8 cellular contexts compared by ENCODE assay signal in genomic region chr1:40625076-40625475, GRCh38. TPM values are rescaled to one million over a fixed set of nuclear protein-coding genes. Genes with fewer than 3 reads are reported as not detected.
A peak's percentile ranks its signal among the peaks of the same experiment; 100 is the strongest.
DNase-seq lines count a peak whose midpoint lies in the region; ATAC-seq and TF ChIP-seq lines count a peak whose summit lies in the region.

No MANE protein-coding gene starts in this region.

- H3K27me3 ChIP-seq in MM.1S (replicated peaks; ENCODE audit: insufficient read depth, low read length) (no peaks in the 10 kb centered on the region), adrenal gland (no peaks in the 10 kb centered on the region), right lobe of liver (no peaks in the 10 kb centered on the region)

- no peaks in the 10 kb centered on the region for H3K4me1 ChIP-seq in MM.1S (ENCODE audit: low read length)
- H3K4me1 ChIP-seq in adrenal gland (replicated peaks in 1 of 2): no peaks in the 10 kb centered on the region
- H3K4me1 ChIP-seq in right lobe of liver: peaks cover 0 to 5% (median 0%) of the 10 kb centered on the region in 4 donors

- H4K20me1 ChIP-seq in MM.1S (ENCODE audit: insufficient read depth, low read length): no peaks in the 10 kb centered on the region

- H3F3A ChIP-seq in MM.1S (ENCODE audit: insufficient read depth, low read length): no peaks in the 10 kb centered on the region

- H3K36me3 ChIP-seq in MM.1S (replicated peaks; ENCODE audit: insufficient read depth, low read length): no peaks in the 10 kb centered on the region
- no peaks in the 10 kb centered on the region for H3K36me3 ChIP-seq in adrenal gland (replicated peaks in 1 of 2)
- H3K36me3 ChIP-seq in right lobe of liver: no peaks in the 10 kb centered on the region

- TF ChIP-seq POLR2A in adrenal gland (IDR thresholded peaks at IDR 0.05) (no peak), right lobe of liver (IDR thresholded peaks at IDR 0.05) (no peak)

- 5 to 53% (median 39%) methylated on average over 3 to 4 of the region's 4 CpGs for WGBS in adrenal gland, 4 donors
- no CpG with 5 or more reads among the region's 4 CpGs for WGBS in right lobe of liver (ENCODE audit: insufficient coverage, low coverage, low lambda C conversion rate, missing lambda C conversion rate)

- ATAC-seq in right lobe of liver (peak; percentile 86 to 96 (median 92)), GM21390 (IDR thresholded peaks at IDR 0.05; ENCODE audit: unreplicated experiment) (no peak)

- no peaks in the 10 kb centered on the region for H3K79me2 ChIP-seq in MM.1S (ENCODE audit: low read length)

- no peak overlapping the region for H3K4me2 ChIP-seq in MM.1S (ENCODE audit: low read depth, low read length)

- TF ChIP-seq CTCF in MM.1S (IDR thresholded peaks at IDR 0.05; ENCODE audit: low read length): peak; percentile 15; the same call in 1 of the 2 replicates
- peak; percentile 22 to 50 (median 49) for TF ChIP-seq CTCF in adrenal gland (IDR thresholded peaks at IDR 0.05)
- TF ChIP-seq CTCF in right lobe of liver (IDR thresholded peaks at IDR 0.05): peak; percentile 40 to 55 (median 48)

- intact Hi-C loops in adrenal gland (cut with DNase I): loop anchor here in 1 of 2 donors (5.0 to 10.0 kb wide), 3 partner anchors 42 to 220 kb away; partner anchors contain the start of gene RIMS3
- intact Hi-C loops in right lobe of liver (cut with DNase I): loop anchor here in 1 of 2 donors (10.0 kb wide), 1 partner anchor 230 kb away; no protein-coding TSS in a partner anchor

- H3K9ac ChIP-seq in MM.1S (ENCODE audit: low read length): no peak overlapping the region

- H3K27ac ChIP-seq in MM.1S (ENCODE audit: low read length): no peak overlapping the region
- H3K27ac ChIP-seq in adrenal gland: no peak overlapping the region
- no peak overlapping the region for H3K27ac ChIP-seq in right lobe of liver

- no peak overlapping the region for H3K4me3 ChIP-seq in MM.1S (ENCODE audit: low read length)
- no peak overlapping the region for H3K4me3 ChIP-seq in adrenal gland
- H3K4me3 ChIP-seq in right lobe of liver: no peak overlapping the region

- no peak overlapping the region for H2AFZ ChIP-seq in MM.1S (ENCODE audit: low read length)

- DNase-seq in GM03348 (ENCODE audit: low spot score) (peak; percentile 40), MM.1S (no peak), adrenal gland (peak; percentile 55 to 78 (median 67)), right lobe of liver (peak in 2 of 3 donors; percentile 52 to 62), SHP77 treated with DMSO at 0.1 percent for 48 hours (lab: John Stamatoyannopoulos, UW) (no peak), KG1 (lab: John Stamatoyannopoulos, UW) (no peak), COLO829 (ENCODE audit: low spot score) (no peak)

- H3K9me3 ChIP-seq in MM.1S (replicated peaks; ENCODE audit: insufficient read depth, low read length): no peaks in the 10 kb centered on the region
- no peaks in the 10 kb centered on the region for H3K9me3 ChIP-seq in adrenal gland (replicated peaks in 1 of 3)
- H3K9me3 ChIP-seq in right lobe of liver: no peaks in the 10 kb centered on the region

- H3K9me2 ChIP-seq in MM.1S (replicated peaks; ENCODE audit: insufficient read depth, low read length): no peaks in the 10 kb centered on the region

RNA-seq across cellular contexts. Expression of gene RIMS3, which starts 40.4 kb away (rescaled TPM):
- total RNA-seq in adrenal gland (10 to 100 TPM in 1 of 8 donors, 1 to 10 TPM in 7; 1.6 to 10.3 (median 2.9) TPM), right lobe of liver (1 to 10 TPM in 2 of 6 experiments, under 1 TPM in 4; 0.35 to 1.4 (median 0.45) TPM)
- 1 to 10 TPM in 2 of 3 donors, under 1 TPM in 1; 0.84 to 5.1 (median 3.9) TPM for polyA plus RNA-seq in adrenal gland

Comparison
In these comparisons a context has a peak if more than half of its experiments do, and no peak if none do; other contexts are left out.
1. DNase-seq: peak in GM03348 (single experiment), adrenal gland (7 of 7) and right lobe of liver (2 of 3); none in MM.1S (single experiment), SHP77 treated with DMSO at 0.1 percent for 48 hours (single experiment), KG1 (single experiment) and COLO829 (single experiment).
2. Peak in every context shown above with its lines, with median percentiles within 50 percentile points of each other: CTCF ChIP-seq.